ENCODE assay signal across 8 cellular contexts in genomic region chrX:153953342-153953830, GRCh38. TPM values are rescaled to one million over a fixed set of nuclear protein-coding genes. Genes with fewer than 3 reads are reported as not detected.
DNase-seq lines count a peak whose midpoint lies in the region; ATAC-seq lines count a peak whose summit lies in the region.

No MANE protein-coding gene starts in this region.

- H3K9me3 ChIP-seq in BLaER1: no peaks in the 10 kb centered on the region
- H3K9me3 ChIP-seq in effector memory CD4-positive, alpha-beta T cell (ENCODE audit: control insufficient read depth, low read length): no peaks in the 10 kb centered on the region

- no peak overlapping the region for H3K9ac ChIP-seq in BLaER1

- H3K27me3 ChIP-seq in BLaER1: no peaks in the 10 kb centered on the region
- no peaks in the 10 kb centered on the region for H3K27me3 ChIP-seq in effector memory CD4-positive, alpha-beta T cell (replicated peaks; ENCODE audit: control insufficient read depth, insufficient read depth, low read length, poor library complexity, severe bottlenecking)

- H3K27ac ChIP-seq in BLaER1: no peak overlapping the region
- H3K27ac ChIP-seq in effector memory CD4-positive, alpha-beta T cell (ENCODE audit: insufficient read depth, low read length, poor library complexity, severe bottlenecking): no peak overlapping the region

- peak; percentile 69 for ATAC-seq in GM19463 (IDR thresholded peaks at IDR 0.05; ENCODE audit: unreplicated experiment)
- ATAC-seq in activated CD8-positive, alpha-beta T cell treated with anti-CD3 and anti-CD28 coated beads, Interleukin-2, amount 10 ng/mL, durations not matched to agents 7 days and 5 days: peak; percentile 65

- no peaks in the 10 kb centered on the region for H3K27me3 Mint-ChIP-seq in activated CD8-positive, alpha-beta T cell treated with anti-CD3 and anti-CD28 coated beads, Interleukin-2, amount 10 ng/mL, durations not matched to agents 7 days and 5 days (ENCODE audit: low read depth)

- POLR2A ChIA-PET in activated CD8-positive, alpha-beta T cell treated with anti-CD3 and anti-CD28 coated beads, Interleukin-2, amount 10 ng/mL, durations not matched to agents 7 days and 5 days (lab: Charles Lee): no interaction called here

- no peak overlapping the region for H3K4me3 Mint-ChIP-seq in activated CD8-positive, alpha-beta T cell treated with anti-CD3 and anti-CD28 coated beads, Interleukin-2, amount 10 ng/mL, durations not matched to agents 7 days and 5 days

- CTCF ChIA-PET in activated CD8-positive, alpha-beta T cell treated with anti-CD3 and anti-CD28 coated beads, Interleukin-2, amount 10 ng/mL, durations not matched to agents 7 days and 5 days (lab: Charles Lee): interaction anchor here (2.3 to 10.6 kb wide), 2 partner anchors 13 to 27 kb away, joined by 15 to 228 read pairs; partner anchors contain the start of gene ARHGAP4

- no peaks in the 10 kb centered on the region for H3K9me3 Mint-ChIP-seq in activated CD8-positive, alpha-beta T cell treated with anti-CD3 and anti-CD28 coated beads, Interleukin-2, amount 10 ng/mL, durations not matched to agents 7 days and 5 days (ENCODE audit: insufficient read depth)

- H3K4me1 ChIP-seq in BLaER1: peaks cover 57% of the 10 kb centered on the region
- peaks cover 4% of the 10 kb centered on the region for H3K4me1 ChIP-seq in effector memory CD4-positive, alpha-beta T cell (ENCODE audit: control insufficient read depth, insufficient read depth, low read length, poor library complexity, severe bottlenecking)

- H3K4me1 Mint-ChIP-seq in activated CD8-positive, alpha-beta T cell treated with anti-CD3 and anti-CD28 coated beads, Interleukin-2, amount 10 ng/mL, durations not matched to agents 7 days and 5 days (ENCODE audit: low read depth): peaks cover 32% of the 10 kb centered on the region

- DNase-seq in NCI-H2171 treated with DMSO at 0.1 percent for 48 hours (lab: John Stamatoyannopoulos, UW) (peak; percentile 59), midbrain (lab: John Stamatoyannopoulos, UW) (peak; percentile 66), NK-92 (lab: John Stamatoyannopoulos, UW; ENCODE audit: unreplicated experiment) (no peak)
- peak; percentile 78 for DNase-seq in activated CD8-positive, alpha-beta T cell treated with anti-CD3 and anti-CD28 coated beads, Interleukin-2, amount 10 ng/mL, durations not matched to agents 7 days and 5 days
- DNase-seq in effector memory CD4-positive, alpha-beta T cell: peak; percentile 62 to 67 (median 65)
- peak; percentile 49 to 58 for DNase-seq in stimulated activated CD8-positive, alpha-beta memory T cell treated with anti-CD3 and anti-CD28 coated beads, Interleukin-4, amount 100 ng/mL, for 4 hours (ENCODE audit: low read depth in 2 of 2, low spot score in 1 of 2)

- no peak overlapping the region for H3K27ac Mint-ChIP-seq in activated CD8-positive, alpha-beta T cell treated with anti-CD3 and anti-CD28 coated beads, Interleukin-2, amount 10 ng/mL, durations not matched to agents 7 days and 5 days

- peaks cover 49% of the 10 kb centered on the region for H3K36me3 Mint-ChIP-seq in activated CD8-positive, alpha-beta T cell treated with anti-CD3 and anti-CD28 coated beads, Interleukin-2, amount 10 ng/mL, durations not matched to agents 7 days and 5 days (ENCODE audit: low read depth)

- H3K4me2 ChIP-seq in BLaER1: peak overlapping the region; percentile 35

- peaks cover 98% of the 10 kb centered on the region for H4K20me1 ChIP-seq in BLaER1

- H3K36me3 ChIP-seq in BLaER1: peaks cover 91% of the 10 kb centered on the region
- peaks cover 82% of the 10 kb centered on the region for H3K36me3 ChIP-seq in effector memory CD4-positive, alpha-beta T cell (ENCODE audit: control insufficient read depth, insufficient read depth, low read length)

- no peak overlapping the region for H3K4me3 ChIP-seq in BLaER1
- H3K4me3 ChIP-seq in effector memory CD4-positive, alpha-beta T cell (ENCODE audit: insufficient read depth, low read depth, low read length, poor library complexity, severe bottlenecking): no peak overlapping the region

RNA-seq across cellular contexts. Expression of gene RENBP, which starts 8.9 kb away (rescaled TPM):
- total RNA-seq in activated CD8-positive, alpha-beta T cell treated with anti-CD3 and anti-CD28 coated beads, Interleukin-2, amount 10 ng/mL, durations not matched to agents 7 days and 5 days: 10 to 100 TPM; 12.1 to 13.6 TPM

RNA-seq across cellular contexts. Expression of gene HCFC1, which starts 18.2 kb away (rescaled TPM):
- 100 to 1,000 TPM; 141 to 146 TPM for total RNA-seq in activated CD8-positive, alpha-beta T cell treated with anti-CD3 and anti-CD28 coated beads, Interleukin-2, amount 10 ng/mL, durations not matched to agents 7 days and 5 days

RNA-seq across cellular contexts. Expression of gene NAA10, which starts 18.5 kb away (rescaled TPM):
- total RNA-seq in activated CD8-positive, alpha-beta T cell treated with anti-CD3 and anti-CD28 coated beads, Interleukin-2, amount 10 ng/mL, durations not matched to agents 7 days and 5 days: 100 to 1,000 TPM in 1 of 2 experiments, 10 to 100 TPM in 1; 98.9 to 106 TPM

RNA-seq across cellular contexts. Expression of gene TMEM187, which starts 19.2 kb away (rescaled TPM):
- total RNA-seq in activated CD8-positive, alpha-beta T cell treated with anti-CD3 and anti-CD28 coated beads, Interleukin-2, amount 10 ng/mL, durations not matched to agents 7 days and 5 days: 1 to 10 TPM; 5.9 to 6.2 TPM

RNA-seq across cellular contexts. Expression of gene ARHGAP4, which starts 27.3 kb away (rescaled TPM):
- 100 to 1,000 TPM; 317 to 324 TPM for total RNA-seq in activated CD8-positive, alpha-beta T cell treated with anti-CD3 and anti-CD28 coated beads, Interleukin-2, amount 10 ng/mL, durations not matched to agents 7 days and 5 days
